17 cellular contexts compared by ENCODE assay signal in genomic region chr4:88619973-88620372, GRCh38. TPM values are rescaled to one million over a fixed set of nuclear protein-coding genes. Genes with fewer than 3 reads are reported as not detected.
DNase-seq lines count a peak whose midpoint lies in the region; ATAC-seq and TF ChIP-seq lines count a peak whose summit lies in the region.
"Had no signal": no experiment of that assay in that cellular context is flagged by ENCODE, and none has a peak within 500 bp of the region (broad histone marks: within the 10 kb centered on the region; RNA-seq: fewer than 3 reads in every experiment).

No MANE protein-coding gene starts in this region.

- H3K79me2 ChIP-seq in mesendoderm (ENCODE audit: control insufficient read depth, insufficient read depth, low read length) = no peaks in the 10 kb centered on the region

- peak overlapping the region in 2 of 3 donors; percentile 53 to 70 for H3K27ac Mint-ChIP-seq in CD4-positive, CD25-positive, alpha-beta regulatory T cell
- H3K27ac Mint-ChIP-seq in HFFc6 (peak overlapping the region; percentile 7; the same call in 1 of the 2 replicates), endodermal cell (no peak overlapping the region)
- H3K27ac Mint-ChIP-seq: H9 had no signal

- H3K4ac ChIP-seq in mesendoderm (ENCODE audit: low read depth, low read length) = no peak overlapping the region

- intact Hi-C loops in psoas muscle (cut with DNase I) = loop anchor here in 1 of 2 donors (2.0 to 5.0 kb wide), 2 partner anchors 33 to 77 kb away; partner anchors contain the start of gene NAP1L5

- H3K4me2 ChIP-seq in mesendoderm (ENCODE audit: low read length) = no peak overlapping the region
- H3K4me2 ChIP-seq: BLaER1 had no signal

- H2BK120ac ChIP-seq in mesendoderm (ENCODE audit: low read depth, low read length) = no peak overlapping the region

- no peaks in the 10 kb centered on the region for H3K27me3 Mint-ChIP-seq in CD4-positive, CD25-positive, alpha-beta regulatory T cell
- H3K27me3 Mint-ChIP-seq in HFFc6 (ENCODE audit: insufficient read depth) (no peaks in the 10 kb centered on the region; the same call in 1 of the 2 replicates), endodermal cell (ENCODE audit: insufficient read depth) (no peaks in the 10 kb centered on the region)
- H3K27me3 Mint-ChIP-seq: CD8-positive, alpha-beta memory T cell had no signal

- ATAC-seq in CD4-positive, CD25-positive, alpha-beta regulatory T cell (ENCODE audit: low read depth in 2 of 2) = no peak
- ATAC-seq in psoas muscle = no peak
- ATAC-seq: K562 had no signal

- H3K27ac ChIP-seq in CD4-positive, CD25-positive, alpha-beta regulatory T cell (ENCODE audit: insufficient read depth, low read length, poor library complexity, severe bottlenecking) = no peak overlapping the region
- peak overlapping the region; percentile 58 for H3K27ac ChIP-seq in psoas muscle
- H3K27ac ChIP-seq in mesendoderm (ENCODE audit: low read depth, low read length) = no peak overlapping the region
- H3K27ac ChIP-seq in endodermal cell (ENCODE audit: low read depth, low read length) = no peak overlapping the region
- no peak overlapping the region for H3K27ac ChIP-seq in substantia nigra (ENCODE audit: low read depth, low read length, poor library complexity, severe bottlenecking)
- H3K27ac ChIP-seq: BLaER1, SJCRH30 had no signal

- H3K9ac ChIP-seq in mesendoderm (ENCODE audit: low read length) = no peak overlapping the region
- no peak overlapping the region for H3K9ac ChIP-seq in endodermal cell (ENCODE audit: extremely low read depth, low read length, poor library complexity, severe bottlenecking)
- H3K9ac ChIP-seq: BLaER1 had no signal

- no peak overlapping the region for H2BK5ac ChIP-seq in mesendoderm (ENCODE audit: low read length)

- H3K9me3 ChIP-seq in CD4-positive, CD25-positive, alpha-beta regulatory T cell (ENCODE audit: control insufficient read depth in 2 of 2, low read length in 2 of 2) = peaks cover 0 to 9% of the 10 kb centered on the region in 2 experiments
- H3K9me3 ChIP-seq in psoas muscle (no peaks in the 10 kb centered on the region), endodermal cell (ENCODE audit: control insufficient read depth, low read length) (peaks cover 5% of the 10 kb centered on the region)
- H3K9me3 ChIP-seq: SJCRH30 had no signal

- H3K4me3 ChIP-seq in CD4-positive, CD25-positive, alpha-beta regulatory T cell (ENCODE audit: low read depth, low read length) = no peak overlapping the region
- H3K4me3 ChIP-seq in choroid plexus epithelial cell (ENCODE audit: low read depth, low read length) (no peak overlapping the region), psoas muscle (no peak overlapping the region), mesendoderm (ENCODE audit: low read length) (no peak overlapping the region), endodermal cell (ENCODE audit: low read length) (no peak overlapping the region)
- H3K4me3 ChIP-seq: BLaER1, K562, SJCRH30 had no signal

- no peak overlapping the region for H2AK5ac ChIP-seq in mesendoderm (ENCODE audit: low read length)

- no peak overlapping the region for H2BK15ac ChIP-seq in mesendoderm (replicated peaks; ENCODE audit: low read depth)

- H3K4me3 Mint-ChIP-seq in CD4-positive, CD25-positive, alpha-beta regulatory T cell = no peak overlapping the region
- no peak overlapping the region for H3K4me3 Mint-ChIP-seq in HFFc6
- no peak overlapping the region for H3K4me3 Mint-ChIP-seq in endodermal cell
- H3K4me3 Mint-ChIP-seq: CD8-positive, alpha-beta memory T cell; H9 had no signal

- WGBS in psoas muscle, 3 donors = 40 to 79% (median 56%) methylated on average over 1 of the region's 1 CpG
- WGBS in mesendoderm (ENCODE audit: extremely low coverage, insufficient coverage, low lambda C conversion rate) = no CpG with 5 or more reads among the region's 1 CpG
- 93 to 100% methylated on average over 1 of the region's 1 CpG for WGBS in endodermal cell (ENCODE audit: insufficient coverage in 1 of 2, insufficient read length in 1 of 2), 2 experiments

- H3K56ac ChIP-seq in mesendoderm (ENCODE audit: low read length) = no peak overlapping the region

- peaks cover 0 to 13% (median 3%) of the 10 kb centered on the region in 7 donors for H3K9me3 Mint-ChIP-seq in CD4-positive, CD25-positive, alpha-beta regulatory T cell
- H3K9me3 Mint-ChIP-seq in HFFc6 (no peaks in the 10 kb centered on the region; the same call in 1 of the 2 replicates), endodermal cell (peaks cover 11% of the 10 kb centered on the region)

- H3K27me3 ChIP-seq in CD4-positive, CD25-positive, alpha-beta regulatory T cell (ENCODE audit: control insufficient read depth, insufficient read depth, low read length) = no peaks in the 10 kb centered on the region
- H3K27me3 ChIP-seq in psoas muscle (ENCODE audit: insufficient read depth in 3 of 3, low read length in 2 of 3) (no peaks in the 10 kb centered on the region), mesendoderm (ENCODE audit: insufficient read depth, low read length, poor library complexity) (no peaks in the 10 kb centered on the region), endodermal cell (ENCODE audit: control insufficient read depth, insufficient read depth, low read length, poor library complexity, severe bottlenecking) (no peaks in the 10 kb centered on the region)
- H3K27me3 ChIP-seq: BLaER1, SJCRH30 had no signal

- peaks cover 9% of the 10 kb centered on the region for H3K4me1 ChIP-seq in CD4-positive, CD25-positive, alpha-beta regulatory T cell (ENCODE audit: control insufficient read depth, insufficient read depth, low read length, poor library complexity, severe bottlenecking)
- H3K4me1 ChIP-seq in psoas muscle (peaks cover 55% of the 10 kb centered on the region), mesendoderm (ENCODE audit: control insufficient read depth, low read depth, low read length) (no peaks in the 10 kb centered on the region), endodermal cell (ENCODE audit: control insufficient read depth, insufficient read depth, low read length) (no peaks in the 10 kb centered on the region)
- H3K4me1 ChIP-seq: SJCRH30 had no signal

- peaks cover 18 to 73% (median 41%) of the 10 kb centered on the region in 4 donors for H3K4me1 Mint-ChIP-seq in CD4-positive, CD25-positive, alpha-beta regulatory T cell
- peaks cover 92% of the 10 kb centered on the region for H3K4me1 Mint-ChIP-seq in HFFc6 (ENCODE audit: low read depth)
- no peaks in the 10 kb centered on the region for H3K4me1 Mint-ChIP-seq in endodermal cell

- no peak overlapping the region for H3K18ac ChIP-seq in mesendoderm (ENCODE audit: low read length)

- no peak overlapping the region for H3K23ac ChIP-seq in mesendoderm (ENCODE audit: low read length)

- H3K36me3 ChIP-seq in CD4-positive, CD25-positive, alpha-beta regulatory T cell (ENCODE audit: control insufficient read depth, insufficient read depth, low read length) = peaks cover 14% of the 10 kb centered on the region
- H3K36me3 ChIP-seq in psoas muscle (ENCODE audit: insufficient read depth in 1 of 2, low read depth in 1 of 2) (no peaks in the 10 kb centered on the region), mesendoderm (ENCODE audit: control insufficient read depth, insufficient read depth, low read length) (no peaks in the 10 kb centered on the region), endodermal cell (ENCODE audit: control insufficient read depth, insufficient read depth, low read length) (no peaks in the 10 kb centered on the region)

- no peak for TF ChIP-seq CTCF in HFFc6 (IDR thresholded peaks at IDR 0.05)
- TF ChIP-seq CTCF in choroid plexus epithelial cell (conservative IDR thresholded peaks at IDR 0.05; ENCODE audit: low read depth, low read length) = no peak
- no peak for TF ChIP-seq CTCF in psoas muscle (IDR thresholded peaks at IDR 0.05)
- TF ChIP-seq CTCF in endodermal cell (conservative IDR thresholded peaks at IDR 0.05) = no peak

- no peaks in the 10 kb centered on the region for H3K79me1 ChIP-seq in mesendoderm (ENCODE audit: low read length)

- no peak overlapping the region for H4K8ac ChIP-seq in mesendoderm (ENCODE audit: low read depth, low read length)

- peaks cover 53% of the 10 kb centered on the region for H3K36me3 Mint-ChIP-seq in CD4-positive, CD25-positive, alpha-beta regulatory T cell
- H3K36me3 Mint-ChIP-seq in HFFc6 (ENCODE audit: low read depth) (peaks cover 13% of the 10 kb centered on the region), endodermal cell (ENCODE audit: low read depth) (peaks cover 8% of the 10 kb centered on the region)

- no peak overlapping the region for H4K5ac ChIP-seq in mesendoderm (ENCODE audit: low read length)

- DNase-seq in CD4-positive, CD25-positive, alpha-beta regulatory T cell = no peak
- DNase-seq in HFFc6 = no peak
- DNase-seq in choroid plexus epithelial cell (ENCODE audit: low read depth) = peak; percentile 41
- no peak for DNase-seq in psoas muscle
- no peak for DNase-seq in mesendoderm
- no peak for DNase-seq in endodermal cell
- DNase-seq in substantia nigra (lab: John Stamatoyannopoulos, UW) = no peak
- DNase-seq: CD8-positive, alpha-beta memory T cell; DND-41; H9; NCI-H1436 treated with DMSO at 0.1 percent for 48 hours; NCI-H2081; NCI-H748 treated with DMSO at 0.1 percent for 48 hours; RPMI8226; SJCRH30 had no signal

RNA-seq across cellular contexts. Expression of gene HERC3, which starts 27.7 kb away (rescaled TPM):
- 91.4 TPM for total RNA-seq in CD4-positive, CD25-positive, alpha-beta regulatory T cell
- 10 to 100 TPM; 35.4 to 60.2 (median 49.7) TPM for polyA plus RNA-seq in CD4-positive, CD25-positive, alpha-beta regulatory T cell
- total RNA-seq in HFFc6 (2021; fragmentation: NEBNext Ultra II Directional; extraction: Animal tissue kit (Norgen Biotek cat#: 25700)) = 10 to 100 TPM; 16.5 to 32.2 (median 26.6) TPM
- total RNA-seq in psoas muscle (10 to 100 TPM; 17.7 to 35.8 (median 25.2) TPM), endodermal cell (1 to 10 TPM; 4.4 to 5.9 TPM)
- polyA plus RNA-seq in psoas muscle = 10 to 100 TPM in 1 of 3 donors, 1 to 10 TPM in 2; 9.5 to 20.4 (median 9.6) TPM
- polyA plus RNA-seq in mesendoderm (2013, experiment 1 of 2) = 3.1 TPM
- 3.0 TPM for polyA plus RNA-seq in mesendoderm (2013, experiment 2 of 2)
- 5.5 TPM for polyA plus RNA-seq in endodermal cell (2013, experiment 1 of 2)
- polyA plus RNA-seq in endodermal cell (2013, experiment 2 of 2) = 5.8 TPM
